Comparison of ENCODE assay signal across 1 cellular context in genomic region chr2:21333249-21333648, GRCh38.
TF ChIP-seq lines count a peak whose summit lies in the region.

No MANE protein-coding gene starts in this region.

TF ChIP-seq in HepG2, 621 proteins besides CTCF, POLR2A, EP300 and RAD21 (continued from another document):
- no peak for TF ChIP-seq PRDM10 (CRISPR knock-in tag; IDR thresholded peaks at IDR 0.05; ENCODE audit: low read depth)
